ENCODE assay signal across 23 cellular contexts in genomic region chr5:105504-106080, GRCh38. TPM values are rescaled to one million over a fixed set of nuclear protein-coding genes. Genes with fewer than 3 reads are reported as not detected.
DNase-seq lines count a peak whose midpoint lies in the region; ATAC-seq and TF ChIP-seq lines count a peak whose summit lies in the region.
"Had no signal": no experiment of that assay in that cellular context is flagged by ENCODE, and none has a peak within 500 bp of the region (broad histone marks: within the 10 kb centered on the region; RNA-seq: fewer than 3 reads in every experiment).

No MANE protein-coding gene starts in this region.

- H3K36me3 ChIP-seq in esophagus muscularis mucosa, result no peaks in the 10 kb centered on the region
- no peaks in the 10 kb centered on the region for H3K36me3 ChIP-seq in thyroid gland

- WGBS in esophagus muscularis mucosa, result 60% methylated on average over 13 of the region's 13 CpGs
- WGBS in thyroid gland, 2 donors, result 46 to 48% methylated on average over 13 of the region's 13 CpGs

- H3K4me3 ChIP-seq in esophagus muscularis mucosa (no peak overlapping the region), thyroid gland (replicated peaks in 1 of 3) (no peak overlapping the region)
- H3K4me3 ChIP-seq: psoas muscle had no signal

- TF ChIP-seq POLR2A in esophagus muscularis mucosa (IDR thresholded peaks at IDR 0.05; ENCODE audit: low read depth) (no peak), thyroid gland (IDR thresholded peaks at IDR 0.05) (no peak)

- TF ChIP-seq EP300 in esophagus muscularis mucosa (IDR thresholded peaks at IDR 0.05), result no peak

- intact Hi-C loops in esophagus muscularis mucosa (cut with DNase I), result no loop called here
- intact Hi-C loops in thyroid gland (cut with DNase I), result no loop called here

- DNase-seq in NCI-H2081 (lab: John Stamatoyannopoulos, UW) (peak; percentile 27 to 68), NCI-H2081 treated with DMSO at 0.1 percent for 48 hours (lab: John Stamatoyannopoulos, UW) (no peak), NCI-H2171 (lab: John Stamatoyannopoulos, UW) (peak; percentile 5), esophagus muscularis mucosa (ENCODE audit: extremely low spot score) (peak; percentile 55), thyroid gland (peak; percentile 21 to 37), GDM1 (lab: John Stamatoyannopoulos, UW) (no peak), AG08396 (ENCODE audit: low spot score) (no peak)
- DNase-seq: activated CD4-positive, alpha-beta T cell treated with anti-CD3 and anti-CD28 coated beads for 36 hours; activated naive CD4-positive, alpha-beta T cell treated with anti-CD3 and anti-CD28 coated beads for 36 hours; activated T-cell treated with anti-CD3 and anti-CD28 coated beads, Interleukin-2, amount 50 U/mL, for 72 hours; anterior cingulate cortex; Kasumi-1; mesendoderm; natural killer cell; NCI-H1048; NCI-H510A; psoas muscle; small intestine; stimulated activated CD4-positive, alpha-beta T cell treated with anti-CD3 and anti-CD28 coated beads, Interleukin-2, amount 100 ng/mL, for 24 hours; stimulated activated naive CD4-positive, alpha-beta T cell had no signal

- no peak for ATAC-seq in GM21526 (IDR thresholded peaks at IDR 0.05; ENCODE audit: low FRiP score, unreplicated experiment)
- ATAC-seq: activated CD4-positive, alpha-beta T cell treated with anti-CD3 and anti-CD28 coated beads for 36 hours; activated T-cell treated with anti-CD3 and anti-CD28 coated beads, Interleukin-2, amount 50 U/mL, for 72 hours; left lobe of liver; natural killer cell; psoas muscle had no signal

- H3K4me1 ChIP-seq in esophagus muscularis mucosa (no peaks in the 10 kb centered on the region), thyroid gland (peaks cover 22 to 28% of the 10 kb centered on the region in 2 donors)
- H3K4me1 ChIP-seq: psoas muscle had no signal

- H3K9me3 ChIP-seq in esophagus muscularis mucosa (no peaks in the 10 kb centered on the region), thyroid gland (no peaks in the 10 kb centered on the region)
- H3K9me3 ChIP-seq: psoas muscle had no signal

- no peak for TF ChIP-seq CTCF in esophagus muscularis mucosa (IDR thresholded peaks at IDR 0.05)
- TF ChIP-seq CTCF in thyroid gland (IDR thresholded peaks at IDR 0.05), result no peak

- H3K27ac ChIP-seq in esophagus muscularis mucosa (replicated peaks in 1 of 4), result no peak overlapping the region
- H3K27ac ChIP-seq in thyroid gland, result peak overlapping the region; percentile 46 to 64 (median 61)
- H3K27ac ChIP-seq: epithelial cell of prostate, psoas muscle had no signal

- H3K27me3 ChIP-seq in esophagus muscularis mucosa (peaks cover 0 to 53% (median 1%) of the 10 kb centered on the region in 4 donors), thyroid gland (no peaks in the 10 kb centered on the region)

RNA-seq across cellular contexts. Expression of gene PLEKHG4B, which starts 13.6 kb away (rescaled TPM):
- under 1 TPM in 2 of 4 donors, not detected in 2; under 0.01 to 0.46 TPM for total RNA-seq in esophagus muscularis mucosa
- total RNA-seq in thyroid gland, result 10 to 100 TPM in 1 of 4 donors, 1 to 10 TPM in 3; 5.5 to 10.9 (median 7.1) TPM
- total RNA-seq: activated naive CD4-positive, alpha-beta T cell treated with anti-CD3 and anti-CD28 coated beads for 36 hours; activated T-cell treated with anti-CD3 and anti-CD28 coated beads, Interleukin-2, amount 50 U/mL, for 72 hours; psoas muscle had no signal

Comparison
In these comparisons a context has a peak if more than half of its experiments do, and no peak if none do; other contexts are left out.
1. DNase-seq: peak in NCI-H2081 (2 of 2), NCI-H2171 (single experiment), esophagus muscularis mucosa (single experiment) and thyroid gland (2 of 2); none in NCI-H2081 treated with DMSO at 0.1 percent for 48 hours (single experiment), GDM1 (single experiment) and AG08396 (single experiment).
2. H3K27ac ChIP-seq: peak in thyroid gland (3 of 3); none in esophagus muscularis mucosa (0 of 4).
3. RNA of gene PLEKHG4B, which starts 13.6 kb away (total RNA-seq): 5.5 to 10.9 TPM in thyroid gland; under 0.01 to 0.46 TPM in esophagus muscularis mucosa; every median in the first group is over 4 times any median in the second.